1 cellular context compared by ENCODE assay signal in the genomic region with DNA sequence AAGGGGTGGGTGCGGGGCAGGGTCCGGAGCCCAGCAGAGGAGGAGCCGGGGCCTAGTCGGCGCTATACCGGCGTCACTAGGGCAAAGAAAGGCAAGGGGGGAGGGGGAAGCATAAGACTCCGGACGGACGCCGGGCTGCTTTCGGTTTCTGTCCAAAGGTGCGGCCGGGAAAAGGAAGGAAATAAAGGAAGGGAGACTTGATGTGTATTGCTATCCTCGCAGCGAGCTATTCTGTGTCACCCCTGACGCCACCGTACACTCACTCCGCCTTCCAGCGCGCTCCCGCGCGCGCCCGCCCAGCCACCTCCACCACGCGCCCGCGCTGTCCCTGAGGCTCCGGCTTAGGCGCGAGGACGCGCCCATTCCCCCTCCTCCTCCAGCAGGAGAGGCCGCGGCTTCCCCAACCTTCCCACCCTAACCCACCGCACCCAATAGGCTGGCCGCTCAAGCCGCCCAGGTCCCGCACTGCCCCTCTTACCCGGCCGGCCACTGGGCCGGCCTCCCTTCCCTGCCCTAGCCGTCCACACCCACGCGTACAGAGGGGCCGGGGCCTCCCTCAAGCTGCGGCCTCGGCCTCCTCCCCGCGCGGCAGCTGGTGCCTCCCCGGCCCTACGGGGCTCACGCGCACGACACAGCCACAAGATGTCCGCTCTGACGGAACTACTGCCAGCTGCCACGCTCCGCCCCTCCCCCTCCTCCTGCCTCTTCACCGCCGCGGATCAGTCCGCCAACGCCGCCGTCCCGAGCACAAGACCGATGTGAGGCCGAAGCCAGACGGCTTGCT.
TF ChIP-seq lines count a peak whose summit lies in the region.

A gene (minus strand): TSS at position 662 of the 784 bp plus-strand sequence. CDS start 1,043 bp downstream, outside the sequence.

TF ChIP-seq in K562, 482 proteins besides CTCF, POLR2A, EP300 and RAD21 (continued from another document):
- TF ChIP-seq, protein P1, sequence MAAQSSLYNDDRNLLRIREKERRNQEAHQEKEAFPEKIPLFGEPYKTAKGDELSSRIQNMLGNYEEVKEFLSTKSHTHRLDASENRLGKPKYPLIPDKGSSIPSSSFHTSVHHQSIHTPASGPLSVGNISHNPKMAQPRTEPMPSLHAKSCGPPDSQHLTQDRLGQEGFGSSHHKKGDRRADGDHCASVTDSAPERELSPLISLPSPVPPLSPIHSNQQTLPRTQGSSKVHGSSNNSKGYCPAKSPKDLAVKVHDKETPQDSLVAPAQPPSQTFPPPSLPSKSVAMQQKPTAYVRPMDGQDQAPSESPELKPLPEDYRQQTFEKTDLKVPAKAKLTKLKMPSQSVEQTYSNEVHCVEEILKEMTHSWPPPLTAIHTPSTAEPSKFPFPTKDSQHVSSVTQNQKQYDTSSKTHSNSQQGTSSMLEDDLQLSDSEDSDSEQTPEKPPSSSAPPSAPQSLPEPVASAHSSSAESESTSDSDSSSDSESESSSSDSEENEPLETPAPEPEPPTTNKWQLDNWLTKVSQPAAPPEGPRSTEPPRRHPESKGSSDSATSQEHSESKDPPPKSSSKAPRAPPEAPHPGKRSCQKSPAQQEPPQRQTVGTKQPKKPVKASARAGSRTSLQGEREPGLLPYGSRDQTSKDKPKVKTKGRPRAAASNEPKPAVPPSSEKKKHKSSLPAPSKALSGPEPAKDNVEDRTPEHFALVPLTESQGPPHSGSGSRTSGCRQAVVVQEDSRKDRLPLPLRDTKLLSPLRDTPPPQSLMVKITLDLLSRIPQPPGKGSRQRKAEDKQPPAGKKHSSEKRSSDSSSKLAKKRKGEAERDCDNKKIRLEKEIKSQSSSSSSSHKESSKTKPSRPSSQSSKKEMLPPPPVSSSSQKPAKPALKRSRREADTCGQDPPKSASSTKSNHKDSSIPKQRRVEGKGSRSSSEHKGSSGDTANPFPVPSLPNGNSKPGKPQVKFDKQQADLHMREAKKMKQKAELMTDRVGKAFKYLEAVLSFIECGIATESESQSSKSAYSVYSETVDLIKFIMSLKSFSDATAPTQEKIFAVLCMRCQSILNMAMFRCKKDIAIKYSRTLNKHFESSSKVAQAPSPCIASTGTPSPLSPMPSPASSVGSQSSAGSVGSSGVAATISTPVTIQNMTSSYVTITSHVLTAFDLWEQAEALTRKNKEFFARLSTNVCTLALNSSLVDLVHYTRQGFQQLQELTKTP (IDR thresholded peaks at IDR 0.05; ENCODE audit: low read depth in 1 of 2, partially characterized antibody in 2 of 2) = peak in 1 of 2 experiments; percentile 50
- no peak for TF ChIP-seq ZNF347 (CRISPR knock-in tag; IDR thresholded peaks at IDR 0.05; ENCODE audit: low read depth)
- TF ChIP-seq, protein P2, sequence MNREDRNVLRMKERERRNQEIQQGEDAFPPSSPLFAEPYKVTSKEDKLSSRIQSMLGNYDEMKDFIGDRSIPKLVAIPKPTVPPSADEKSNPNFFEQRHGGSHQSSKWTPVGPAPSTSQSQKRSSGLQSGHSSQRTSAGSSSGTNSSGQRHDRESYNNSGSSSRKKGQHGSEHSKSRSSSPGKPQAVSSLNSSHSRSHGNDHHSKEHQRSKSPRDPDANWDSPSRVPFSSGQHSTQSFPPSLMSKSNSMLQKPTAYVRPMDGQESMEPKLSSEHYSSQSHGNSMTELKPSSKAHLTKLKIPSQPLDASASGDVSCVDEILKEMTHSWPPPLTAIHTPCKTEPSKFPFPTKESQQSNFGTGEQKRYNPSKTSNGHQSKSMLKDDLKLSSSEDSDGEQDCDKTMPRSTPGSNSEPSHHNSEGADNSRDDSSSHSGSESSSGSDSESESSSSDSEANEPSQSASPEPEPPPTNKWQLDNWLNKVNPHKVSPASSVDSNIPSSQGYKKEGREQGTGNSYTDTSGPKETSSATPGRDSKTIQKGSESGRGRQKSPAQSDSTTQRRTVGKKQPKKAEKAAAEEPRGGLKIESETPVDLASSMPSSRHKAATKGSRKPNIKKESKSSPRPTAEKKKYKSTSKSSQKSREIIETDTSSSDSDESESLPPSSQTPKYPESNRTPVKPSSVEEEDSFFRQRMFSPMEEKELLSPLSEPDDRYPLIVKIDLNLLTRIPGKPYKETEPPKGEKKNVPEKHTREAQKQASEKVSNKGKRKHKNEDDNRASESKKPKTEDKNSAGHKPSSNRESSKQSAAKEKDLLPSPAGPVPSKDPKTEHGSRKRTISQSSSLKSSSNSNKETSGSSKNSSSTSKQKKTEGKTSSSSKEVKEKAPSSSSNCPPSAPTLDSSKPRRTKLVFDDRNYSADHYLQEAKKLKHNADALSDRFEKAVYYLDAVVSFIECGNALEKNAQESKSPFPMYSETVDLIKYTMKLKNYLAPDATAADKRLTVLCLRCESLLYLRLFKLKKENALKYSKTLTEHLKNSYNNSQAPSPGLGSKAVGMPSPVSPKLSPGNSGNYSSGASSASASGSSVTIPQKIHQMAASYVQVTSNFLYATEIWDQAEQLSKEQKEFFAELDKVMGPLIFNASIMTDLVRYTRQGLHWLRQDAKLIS (CRISPR knock-in tag; IDR thresholded peaks at IDR 0.05) = peak; percentile 98
- peak; percentile 93 for TF ChIP-seq MYC (IDR thresholded peaks at IDR 0.05; ENCODE audit: low read depth, low read length)
- TF ChIP-seq MYC (CRISPR knock-in tag; IDR thresholded peaks at IDR 0.05; ENCODE audit: borderline replicate concordance, low read depth) = peak; percentile 93
- peak; percentile 91 for TF ChIP-seq ZNF197 (CRISPR knock-in tag; IDR thresholded peaks at IDR 0.05; ENCODE audit: low read depth)
- TF ChIP-seq BRD9 (IDR thresholded peaks at IDR 0.05; ENCODE audit: low read depth, partially characterized antibody) = peak; percentile 89
- TF ChIP-seq ADNP (tag; IDR thresholded peaks at IDR 0.05) = no peak
- TF ChIP-seq SMARCA4 (IDR thresholded peaks at IDR 0.05) = no peak
- no peak for TF ChIP-seq MTA1 (IDR thresholded peaks at IDR 0.05; ENCODE audit: borderline replicate concordance)
- no peak for TF ChIP-seq ZNF586 (CRISPR knock-in tag; conservative IDR thresholded peaks at IDR 0.05)
- TF ChIP-seq SRSF3 (IDR thresholded peaks at IDR 0.05; ENCODE audit: insufficient read depth, low read length) = no peak; the same call in 1 of the 2 replicates
- TF ChIP-seq ZNF253 (CRISPR knock-in tag; conservative IDR thresholded peaks at IDR 0.05) = no peak
- TF ChIP-seq RCOR1 (IDR thresholded peaks at IDR 0.05; ENCODE audit: borderline replicate concordance in 1 of 2, low read depth in 2 of 2, low read length in 2 of 2) = peak; percentile 68 to 69; a peak in 3 of 4 replicates
- 0 out of 2 replicates have a peak, but pooled peaks have one; percentile 34 for TF ChIP-seq ZBED1 (IDR thresholded peaks at IDR 0.05)
- TF ChIP-seq TBL1XR1 (IDR thresholded peaks at IDR 0.05; ENCODE audit: low read length in 2 of 2) = peak; percentile 29 to 70; a peak in 2 of 4 replicates
- no peak; a peak in 1 of 4 replicates for TF ChIP-seq SRF (CRISPR knock-in tag; IDR thresholded peaks at IDR 0.05)
- no peak for TF ChIP-seq PYGO2 (tag; IDR thresholded peaks at IDR 0.05)
- TF ChIP-seq ZNF778 (CRISPR knock-in tag; IDR thresholded peaks at IDR 0.05) = no peak
- TF ChIP-seq BMI1 (IDR thresholded peaks at IDR 0.05; ENCODE audit: low read length) = no peak; the same call in 1 of the 2 replicates
- TF ChIP-seq PHF21A (IDR thresholded peaks at IDR 0.05; ENCODE audit: borderline replicate concordance, low read depth) = no peak
- TF ChIP-seq, protein P3, sequence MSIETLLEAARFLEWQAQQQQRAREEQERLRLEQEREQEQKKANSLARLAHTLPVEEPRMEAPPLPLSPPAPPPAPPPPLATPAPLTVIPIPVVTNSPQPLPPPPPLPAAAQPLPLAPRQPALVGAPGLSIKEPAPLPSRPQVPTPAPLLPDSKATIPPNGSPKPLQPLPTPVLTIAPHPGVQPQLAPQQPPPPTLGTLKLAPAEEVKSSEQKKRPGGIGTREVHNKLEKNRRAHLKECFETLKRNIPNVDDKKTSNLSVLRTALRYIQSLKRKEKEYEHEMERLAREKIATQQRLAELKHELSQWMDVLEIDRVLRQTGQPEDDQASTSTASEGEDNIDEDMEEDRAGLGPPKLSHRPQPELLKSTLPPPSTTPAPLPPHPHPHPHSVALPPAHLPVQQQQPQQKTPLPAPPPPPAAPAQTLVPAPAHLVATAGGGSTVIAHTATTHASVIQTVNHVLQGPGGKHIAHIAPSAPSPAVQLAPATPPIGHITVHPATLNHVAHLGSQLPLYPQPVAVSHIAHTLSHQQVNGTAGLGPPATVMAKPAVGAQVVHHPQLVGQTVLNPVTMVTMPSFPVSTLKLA (conservative IDR thresholded peaks at IDR 0.05) = peak; percentile 81 to 89
- TF ChIP-seq SLC30A9 (CRISPR knock-in tag; IDR thresholded peaks at IDR 0.05) = no peak
- TF ChIP-seq, protein P4, sequence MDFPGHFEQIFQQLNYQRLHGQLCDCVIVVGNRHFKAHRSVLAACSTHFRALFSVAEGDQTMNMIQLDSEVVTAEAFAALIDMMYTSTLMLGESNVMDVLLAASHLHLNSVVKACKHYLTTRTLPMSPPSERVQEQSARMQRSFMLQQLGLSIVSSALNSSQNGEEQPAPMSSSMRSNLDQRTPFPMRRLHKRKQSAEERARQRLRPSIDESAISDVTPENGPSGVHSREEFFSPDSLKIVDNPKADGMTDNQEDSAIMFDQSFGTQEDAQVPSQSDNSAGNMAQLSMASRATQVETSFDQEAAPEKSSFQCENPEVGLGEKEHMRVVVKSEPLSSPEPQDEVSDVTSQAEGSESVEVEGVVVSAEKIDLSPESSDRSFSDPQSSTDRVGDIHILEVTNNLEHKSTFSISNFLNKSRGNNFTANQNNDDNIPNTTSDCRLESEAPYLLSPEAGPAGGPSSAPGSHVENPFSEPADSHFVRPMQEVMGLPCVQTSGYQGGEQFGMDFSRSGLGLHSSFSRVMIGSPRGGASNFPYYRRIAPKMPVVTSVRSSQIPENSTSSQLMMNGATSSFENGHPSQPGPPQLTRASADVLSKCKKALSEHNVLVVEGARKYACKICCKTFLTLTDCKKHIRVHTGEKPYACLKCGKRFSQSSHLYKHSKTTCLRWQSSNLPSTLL (IDR thresholded peaks at IDR 0.05) = peak; percentile 56; the same call in 1 of the 2 replicates
- TF ChIP-seq NR2C1 (IDR thresholded peaks at IDR 0.05) = no peak
- peak; percentile 74; the same call in 1 of the 2 replicates for TF ChIP-seq NR2C1 (tag; IDR thresholded peaks at IDR 0.05)
